In genomic region chr1:26387447-26387846, GRCh38 we compare ENCODE assay signal across 1 cellular context.
TF ChIP-seq lines count a peak whose summit lies in the region.

No MANE protein-coding gene starts in this region.

TF ChIP-seq in HepG2, 621 proteins besides CTCF, POLR2A, EP300 and RAD21 (continued from another document):
- TF ChIP-seq HMGXB3 (CRISPR knock-in tag; IDR thresholded peaks at IDR 0.05; ENCODE audit: borderline replicate concordance) (0 out of 2 replicates have a peak, but pooled peaks have one; percentile 20), ZNF263 (CRISPR knock-in tag; IDR thresholded peaks at IDR 0.05) (peak; percentile 70; the same call in 1 of the 2 replicates), ZNF292 (CRISPR knock-in tag; IDR thresholded peaks at IDR 0.05; ENCODE audit: borderline replicate concordance, low read depth) (peak; percentile 55; the same call in 1 of the 2 replicates), ZBTB26 (CRISPR knock-in tag; IDR thresholded peaks at IDR 0.05; ENCODE audit: borderline replicate concordance) (0 out of 2 replicates have a peak, but pooled peaks have one; percentile 35), TBL1XR1 (IDR thresholded peaks at IDR 0.05; ENCODE audit: borderline replicate concordance, low read length, partially characterized antibody) (peak; percentile 29), ZBTB34 (CRISPR knock-in tag; IDR thresholded peaks at IDR 0.05) (peak; percentile 97), ZNF670 (CRISPR knock-in tag; IDR thresholded peaks at IDR 0.05; ENCODE audit: borderline replicate concordance) (peak; percentile 99), SKIL (CRISPR knock-in tag; IDR thresholded peaks at IDR 0.05; ENCODE audit: borderline replicate concordance) (0 out of 2 replicates have a peak, but pooled peaks have one; percentile 55), SIX4 (CRISPR knock-in tag; IDR thresholded peaks at IDR 0.05) (peak; percentile 94), ZMYM3 (CRISPR knock-in tag; IDR thresholded peaks at IDR 0.05) (peak; percentile 95), MAX (IDR thresholded peaks at IDR 0.05) (peak; percentile 91), ZMYM4 (CRISPR knock-in tag; IDR thresholded peaks at IDR 0.05) (peak; percentile 75), TARDBP (CRISPR knock-in tag; IDR thresholded peaks at IDR 0.05) (peak; percentile 82), KLF11 (CRISPR knock-in tag; IDR thresholded peaks at IDR 0.05) (0 out of 2 replicates have a peak, but pooled peaks have one; percentile 31), HHEX (CRISPR knock-in tag; IDR thresholded peaks at IDR 0.05) (peak; percentile 82), CSRNP1 (CRISPR knock-in tag; IDR thresholded peaks at IDR 0.05) (no peak)
- TF ChIP-seq, protein P1, sequence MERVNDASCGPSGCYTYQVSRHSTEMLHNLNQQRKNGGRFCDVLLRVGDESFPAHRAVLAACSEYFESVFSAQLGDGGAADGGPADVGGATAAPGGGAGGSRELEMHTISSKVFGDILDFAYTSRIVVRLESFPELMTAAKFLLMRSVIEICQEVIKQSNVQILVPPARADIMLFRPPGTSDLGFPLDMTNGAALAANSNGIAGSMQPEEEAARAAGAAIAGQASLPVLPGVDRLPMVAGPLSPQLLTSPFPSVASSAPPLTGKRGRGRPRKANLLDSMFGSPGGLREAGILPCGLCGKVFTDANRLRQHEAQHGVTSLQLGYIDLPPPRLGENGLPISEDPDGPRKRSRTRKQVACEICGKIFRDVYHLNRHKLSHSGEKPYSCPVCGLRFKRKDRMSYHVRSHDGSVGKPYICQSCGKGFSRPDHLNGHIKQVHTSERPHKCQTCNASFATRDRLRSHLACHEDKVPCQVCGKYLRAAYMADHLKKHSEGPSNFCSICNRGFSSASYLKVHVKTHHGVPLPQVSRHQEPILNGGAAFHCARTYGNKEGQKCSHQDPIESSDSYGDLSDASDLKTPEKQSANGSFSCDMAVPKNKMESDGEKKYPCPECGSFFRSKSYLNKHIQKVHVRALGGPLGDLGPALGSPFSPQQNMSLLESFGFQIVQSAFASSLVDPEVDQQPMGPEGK (CRISPR knock-in tag; IDR thresholded peaks at IDR 0.05), result peak; percentile 55
- TF ChIP-seq, protein P2, sequence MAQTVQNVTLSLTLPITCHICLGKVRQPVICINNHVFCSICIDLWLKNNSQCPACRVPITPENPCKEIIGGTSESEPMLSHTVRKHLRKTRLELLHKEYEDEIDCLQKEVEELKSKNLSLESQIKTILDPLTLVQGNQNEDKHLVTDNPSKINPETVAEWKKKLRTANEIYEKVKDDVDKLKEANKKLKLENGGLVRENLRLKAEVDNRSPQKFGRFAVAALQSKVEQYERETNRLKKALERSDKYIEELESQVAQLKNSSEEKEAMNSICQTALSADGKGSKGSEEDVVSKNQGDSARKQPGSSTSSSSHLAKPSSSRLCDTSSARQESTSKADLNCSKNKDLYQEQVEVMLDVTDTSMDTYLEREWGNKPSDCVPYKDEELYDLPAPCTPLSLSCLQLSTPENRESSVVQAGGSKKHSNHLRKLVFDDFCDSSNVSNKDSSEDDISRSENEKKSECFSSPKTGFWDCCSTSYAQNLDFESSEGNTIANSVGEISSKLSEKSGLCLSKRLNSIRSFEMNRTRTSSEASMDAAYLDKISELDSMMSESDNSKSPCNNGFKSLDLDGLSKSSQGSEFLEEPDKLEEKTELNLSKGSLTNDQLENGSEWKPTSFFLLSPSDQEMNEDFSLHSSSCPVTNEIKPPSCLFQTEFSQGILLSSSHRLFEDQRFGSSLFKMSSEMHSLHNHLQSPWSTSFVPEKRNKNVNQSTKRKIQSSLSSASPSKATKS (CRISPR knock-in tag; IDR thresholded peaks at IDR 0.05), result no peak
- TF ChIP-seq, protein P3, sequence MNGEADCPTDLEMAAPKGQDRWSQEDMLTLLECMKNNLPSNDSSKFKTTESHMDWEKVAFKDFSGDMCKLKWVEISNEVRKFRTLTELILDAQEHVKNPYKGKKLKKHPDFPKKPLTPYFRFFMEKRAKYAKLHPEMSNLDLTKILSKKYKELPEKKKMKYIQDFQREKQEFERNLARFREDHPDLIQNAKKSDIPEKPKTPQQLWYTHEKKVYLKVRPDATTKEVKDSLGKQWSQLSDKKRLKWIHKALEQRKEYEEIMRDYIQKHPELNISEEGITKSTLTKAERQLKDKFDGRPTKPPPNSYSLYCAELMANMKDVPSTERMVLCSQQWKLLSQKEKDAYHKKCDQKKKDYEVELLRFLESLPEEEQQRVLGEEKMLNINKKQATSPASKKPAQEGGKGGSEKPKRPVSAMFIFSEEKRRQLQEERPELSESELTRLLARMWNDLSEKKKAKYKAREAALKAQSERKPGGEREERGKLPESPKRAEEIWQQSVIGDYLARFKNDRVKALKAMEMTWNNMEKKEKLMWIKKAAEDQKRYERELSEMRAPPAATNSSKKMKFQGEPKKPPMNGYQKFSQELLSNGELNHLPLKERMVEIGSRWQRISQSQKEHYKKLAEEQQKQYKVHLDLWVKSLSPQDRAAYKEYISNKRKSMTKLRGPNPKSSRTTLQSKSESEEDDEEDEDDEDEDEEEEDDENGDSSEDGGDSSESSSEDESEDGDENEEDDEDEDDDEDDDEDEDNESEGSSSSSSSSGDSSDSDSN (CRISPR knock-in tag; IDR thresholded peaks at IDR 0.05), result peak; percentile 38; the same call in 1 of the 2 replicates
